Comparison of ENCODE assay signal across 9 cellular contexts in genomic region chr1:24930703-24931480, GRCh38. TPM values are rescaled to one million over a fixed set of nuclear protein-coding genes. Genes with fewer than 3 reads are reported as not detected.
A peak's percentile ranks its signal among the peaks of the same experiment; 100 is the strongest.
DNase-seq lines count a peak whose midpoint lies in the region; ATAC-seq, FAIRE-seq and TF ChIP-seq lines count a peak whose summit lies in the region.
"Had no signal": no experiment of that assay in that cellular context is flagged by ENCODE, and none has a peak within 500 bp of the region (broad histone marks: within the 10 kb centered on the region; RNA-seq: fewer than 3 reads in every experiment).

No MANE protein-coding gene starts in this region.

- POLR2A ChIA-PET in Caco-2 (lab: Charles Lee) = no interaction called here

- H3K27me3 Mint-ChIP-seq in Caco-2 (ENCODE audit: insufficient read depth, unreplicated experiment) = peaks cover 4% of the 10 kb centered on the region
- H3K27me3 Mint-ChIP-seq in central memory CD8-positive, alpha-beta T cell = no peaks in the 10 kb centered on the region
- H3K27me3 Mint-ChIP-seq in natural killer cell treated with Interleukin-12 subunit alpha and Interleukin-12 subunit beta and Interleukin-15 and Interleukin-18, amount 100 ng/mL, for 72 hours = no peaks in the 10 kb centered on the region

- H3K4me3 ChIP-seq in Caco-2 (ENCODE audit: low read depth, low read length) = peak overlapping the region; percentile 37
- peak overlapping the region; percentile 51 for H3K4me3 ChIP-seq in HUES64 (ENCODE audit: low read length)

- no peaks in the 10 kb centered on the region for H3K4me1 Mint-ChIP-seq in Caco-2 (ENCODE audit: low read depth, unreplicated experiment)
- peaks cover 37% of the 10 kb centered on the region for H3K4me1 Mint-ChIP-seq in central memory CD8-positive, alpha-beta T cell
- peaks cover 55% of the 10 kb centered on the region in 2 donors for H3K4me1 Mint-ChIP-seq in natural killer cell treated with Interleukin-12 subunit alpha and Interleukin-12 subunit beta and Interleukin-15 and Interleukin-18, amount 100 ng/mL, for 72 hours (ENCODE audit: low read depth in 2 of 2)

- H3K4me1 ChIP-seq in Caco-2 (no peaks in the 10 kb centered on the region), HUES64 (ENCODE audit: insufficient read depth, low read length) (peaks cover 36% of the 10 kb centered on the region)

- H3K27ac Mint-ChIP-seq in Caco-2 (ENCODE audit: unreplicated experiment) = no peak overlapping the region
- peak overlapping the region; percentile 100 for H3K27ac Mint-ChIP-seq in central memory CD8-positive, alpha-beta T cell (ENCODE audit: low read depth)
- H3K27ac Mint-ChIP-seq in natural killer cell treated with Interleukin-12 subunit alpha and Interleukin-12 subunit beta and Interleukin-15 and Interleukin-18, amount 100 ng/mL, for 72 hours = peak overlapping the region; percentile 68 to 73

- no peak overlapping the region for H3K27ac ChIP-seq in HUES64 (ENCODE audit: low read depth, low read length)
- H3K27ac ChIP-seq: cardiac muscle cell had no signal

- intact Hi-C loops in Caco-2 (cut with micrococcal nuclease; ENCODE audit: unreplicated experiment) = no loop called here

- CTCF ChIA-PET in Caco-2 (lab: Charles Lee) = no interaction called here

- H3K36me3 ChIP-seq in Caco-2 (ENCODE audit: control insufficient read depth, insufficient read depth, low read length) (no peaks in the 10 kb centered on the region), HUES64 (ENCODE audit: insufficient read depth, low read length) (no peaks in the 10 kb centered on the region)
- H3K36me3 ChIP-seq: cardiac muscle cell had no signal

- no peaks in the 10 kb centered on the region; the same call in 1 of the 2 replicates for H3K27me3 ChIP-seq in Caco-2 (replicated peaks; ENCODE audit: control insufficient read depth, insufficient read depth, low read length)
- peaks cover 99% of the 10 kb centered on the region for H3K27me3 ChIP-seq in HUES64 (ENCODE audit: insufficient read depth, low read length)

- no peak for DNase-seq in Caco-2
- DNase-seq in central memory CD8-positive, alpha-beta T cell (ENCODE audit: low spot score in 2 of 2) = no peak
- no peak for DNase-seq in natural killer cell treated with Interleukin-12 subunit alpha and Interleukin-12 subunit beta and Interleukin-15 and Interleukin-18, amount 100 ng/mL, for 72 hours (ENCODE audit: low spot score)
- no peak for DNase-seq in effector CD4-positive, alpha-beta T cell
- no peak for DNase-seq in H54 (ENCODE audit: insufficient read length, low spot score)
- DNase-seq in NCI-H187 treated with DMSO at 0.1 percent for 48 hours (lab: John Stamatoyannopoulos, UW) = no peak

- peak overlapping the region; percentile 44 for H3K4me3 Mint-ChIP-seq in Caco-2 (ENCODE audit: unreplicated experiment)
- peak overlapping the region; percentile 96 for H3K4me3 Mint-ChIP-seq in central memory CD8-positive, alpha-beta T cell
- H3K4me3 Mint-ChIP-seq in natural killer cell treated with Interleukin-12 subunit alpha and Interleukin-12 subunit beta and Interleukin-15 and Interleukin-18, amount 100 ng/mL, for 72 hours = peak overlapping the region; percentile 72

- no peak overlapping the region for H3K9ac ChIP-seq in HUES64 (ENCODE audit: low read depth, low read length)

- 3% methylated on average over 57 of the region's 57 CpGs for WGBS in HUES64

- no peaks in the 10 kb centered on the region for H3K36me3 Mint-ChIP-seq in Caco-2 (ENCODE audit: insufficient read depth, unreplicated experiment)
- peaks cover 59% of the 10 kb centered on the region for H3K36me3 Mint-ChIP-seq in central memory CD8-positive, alpha-beta T cell (ENCODE audit: insufficient read depth)
- H3K36me3 Mint-ChIP-seq in natural killer cell treated with Interleukin-12 subunit alpha and Interleukin-12 subunit beta and Interleukin-15 and Interleukin-18, amount 100 ng/mL, for 72 hours = peaks cover 21% of the 10 kb centered on the region

- TF ChIP-seq POLR2A in H54 (IDR thresholded peaks at IDR 0.05; ENCODE audit: low read depth, low read length) = no peak

- ATAC-seq in central memory CD8-positive, alpha-beta T cell (replicated peaks; ENCODE audit: extremely low read depth, poor library complexity, severe bottlenecking) = no peak
- no peak for ATAC-seq in natural killer cell treated with Interleukin-12 subunit alpha and Interleukin-12 subunit beta and Interleukin-15 and Interleukin-18, amount 100 ng/mL, for 72 hours
- no peak for ATAC-seq in activated CD4-positive, CD25-positive, alpha-beta regulatory T cell treated with anti-CD3 and anti-CD28 coated beads, Interleukin-2, amount 50 U/mL, for 24 hours

- TF ChIP-seq CTCF in Caco-2 (IDR thresholded peaks at IDR 0.05; ENCODE audit: insufficient read depth in 1 of 2, low read depth in 1 of 2, low read length in 1 of 2, severe bottlenecking in 1 of 2, unreplicated experiment in 1 of 2) = no peak

- no peaks in the 10 kb centered on the region for H3K9me3 ChIP-seq in Caco-2
- H3K9me3 ChIP-seq in HUES64 (ENCODE audit: insufficient read depth, low read depth, low read length) = no peaks in the 10 kb centered on the region

- FAIRE-seq in H54 (lab: Jason Lieb, UNC) = no peak

- no TSS peak for BruUV-seq in Caco-2 (replicated peaks; lab: Mats Ljungman, UMichigan)

- H3K9me3 Mint-ChIP-seq in Caco-2 (ENCODE audit: unreplicated experiment) = no peaks in the 10 kb centered on the region
- H3K9me3 Mint-ChIP-seq in central memory CD8-positive, alpha-beta T cell = no peaks in the 10 kb centered on the region
- H3K9me3 Mint-ChIP-seq in natural killer cell treated with Interleukin-12 subunit alpha and Interleukin-12 subunit beta and Interleukin-15 and Interleukin-18, amount 100 ng/mL, for 72 hours = no peaks in the 10 kb centered on the region

RNA-seq across cellular contexts. Expression of gene RUNX3, which starts 0.8 kb away (rescaled TPM):
- 1.1 and 1.6 TPM in 2 replicates for total RNA-seq in Caco-2 (2022)
- polyA plus RNA-seq in HUES64 (2013, experiment 1 of 2) = 0.25 TPM
- polyA plus RNA-seq in HUES64 (2013, experiment 2 of 2) = 0.38 TPM
- total RNA-seq in natural killer cell treated with Interleukin-12 subunit alpha and Interleukin-12 subunit beta and Interleukin-15 and Interleukin-18, amount 100 ng/mL, for 72 hours = 100 to 1,000 TPM; 177 to 186 TPM
- total RNA-seq: cardiac muscle cell had no signal
- polyA plus RNA-seq: cardiac muscle cell had no signal

Comparison
In these comparisons a context has a peak if more than half of its experiments do, and no peak if none do; other contexts are left out.
1. H3K4me3 Mint-ChIP-seq: peak in every context shown above with its lines; median percentile 96 in central memory CD8-positive, alpha-beta T cell; 72 in natural killer cell treated with Interleukin-12 subunit alpha and Interleukin-12 subunit beta and Interleukin-15 and Interleukin-18, amount 100 ng/mL, for 72 hours; 44 in Caco-2.
2. RNA of gene RUNX3, which starts 0.8 kb away (total RNA-seq): 177 to 186 TPM in natural killer cell treated with Interleukin-12 subunit alpha and Interleukin-12 subunit beta and Interleukin-15 and Interleukin-18, amount 100 ng/mL, for 72 hours; 1.1 to 1.6 TPM in Caco-2; every median in the first group is over 10 times any median in the second.